10 cellular contexts compared by ENCODE assay signal in the genomic region with DNA sequence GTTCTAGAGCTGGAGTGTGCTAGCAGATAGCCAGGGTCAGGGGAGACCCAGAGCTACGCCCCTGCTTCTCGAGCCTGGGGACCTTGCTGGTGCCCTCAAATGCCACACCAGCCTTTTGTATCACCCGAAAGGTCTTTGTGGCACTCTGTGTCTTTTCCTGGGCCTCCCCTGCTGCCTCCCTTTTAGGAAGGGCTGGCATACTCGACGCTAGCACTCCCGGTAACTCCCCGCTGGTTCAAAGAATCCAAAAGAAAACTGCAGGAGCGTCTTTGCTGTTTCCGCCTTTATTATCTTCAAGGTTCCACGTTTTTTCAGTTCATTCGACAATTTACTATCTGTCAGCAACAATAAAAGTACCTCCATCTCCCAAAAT. TPM values are rescaled to one million over a fixed set of nuclear protein-coding genes. Genes with fewer than 3 reads are reported as not detected.
DNase-seq lines count a peak whose midpoint lies in the region; ATAC-seq and TF ChIP-seq lines count a peak whose summit lies in the region.
"Had no signal": no experiment of that assay in that cellular context is flagged by ENCODE, and none has a peak within 500 bp of the region (broad histone marks: within the 10 kb centered on the region; RNA-seq: fewer than 3 reads in every experiment).

No MANE protein-coding gene starts in this region.

- in situ Hi-C loops in brain microvascular endothelial cell (cut with HindIII; ENCODE audit: low pct_ligation_motif_present, low sequenced_read_pairs), result no loop called here

- no peak for DNase-seq in GM23338 (ENCODE audit: low spot score)
- no peak for DNase-seq in brain microvascular endothelial cell
- DNase-seq in left colon, result no peak
- no peak for DNase-seq in NCI-H1048 (lab: John Stamatoyannopoulos, UW)
- DNase-seq in inferior parietal cortex (ENCODE audit: extremely low spot score), result no peak
- DNase-seq in cortex of kidney (lab: John Stamatoyannopoulos, UW), result no peak
- DNase-seq: activated naive CD8-positive, alpha-beta T cell treated with anti-CD3 and anti-CD28 coated beads for 36 hours; T-cell had no signal

- H3K27ac ChIP-seq in GM23338 (ENCODE audit: low read depth) (no peak overlapping the region), brain microvascular endothelial cell (peak overlapping the region; percentile 87), skeletal muscle tissue (ENCODE audit: low read depth, low read length) (peak overlapping the region; percentile 95)

- H3K27me3 ChIP-seq in GM23338 (ENCODE audit: insufficient read depth) (no peaks in the 10 kb centered on the region), brain microvascular endothelial cell (replicated peaks) (no peaks in the 10 kb centered on the region), skeletal muscle tissue (ENCODE audit: control insufficient read depth in 3 of 3, insufficient read depth in 3 of 3, low read length in 3 of 3) (no peaks in the 10 kb centered on the region)

- H3K27ac Mint-ChIP-seq in GM23338, result peak overlapping the region; percentile 79
- H3K27ac Mint-ChIP-seq: activated naive CD8-positive, alpha-beta T cell treated with anti-CD3 and anti-CD28 coated beads for 36 hours; T-cell had no signal

- no peaks in the 10 kb centered on the region for H3K9me3 Mint-ChIP-seq in GM23338
- H3K9me3 Mint-ChIP-seq: activated naive CD8-positive, alpha-beta T cell treated with anti-CD3 and anti-CD28 coated beads for 36 hours; T-cell had no signal

- H3K27me3 Mint-ChIP-seq in GM23338 (ENCODE audit: insufficient read depth, low read depth, poor library complexity), result peaks cover 13% of the 10 kb centered on the region

- no peak overlapping the region for H3K4me3 ChIP-seq in GM23338
- H3K4me3 ChIP-seq in brain microvascular endothelial cell (ENCODE audit: low read depth, low read length), result peak overlapping the region; percentile 27
- H3K4me3 ChIP-seq in skeletal muscle tissue (ENCODE audit: low read length in 3 of 3), result peak overlapping the region; percentile 62 to 74 (median 66)

- H4K20me1 ChIP-seq in GM23338 (replicated peaks; ENCODE audit: insufficient read depth), result peaks cover 98% of the 10 kb centered on the region

- ATAC-seq in GM23338 (no peak), left colon (peak; percentile 13), HG03521 (IDR thresholded peaks at IDR 0.05; ENCODE audit: unreplicated experiment) (no peak)
- ATAC-seq: T-cell had no signal

- H3K36me3 Mint-ChIP-seq in GM23338 (ENCODE audit: low read depth), result peaks cover 71% of the 10 kb centered on the region
- H3K36me3 Mint-ChIP-seq: activated naive CD8-positive, alpha-beta T cell treated with anti-CD3 and anti-CD28 coated beads for 36 hours; T-cell had no signal

- H2AFZ ChIP-seq in GM23338, result no peak overlapping the region

- 0 out of 2 replicates have a peak, but pooled peaks cover 8% of the 10 kb centered on the region for H3F3A ChIP-seq in GM23338 (replicated peaks; ENCODE audit: low read depth)

- H3K4me2 ChIP-seq in GM23338, result 0 out of 2 replicates have a peak overlapping the region, but pooled peaks have one; percentile 2

- H3K4me1 Mint-ChIP-seq in GM23338, result peaks cover 91% of the 10 kb centered on the region
- H3K4me1 Mint-ChIP-seq: activated naive CD8-positive, alpha-beta T cell treated with anti-CD3 and anti-CD28 coated beads for 36 hours; T-cell had no signal

- peaks cover 100% of the 10 kb centered on the region for H3K79me2 ChIP-seq in GM23338 (replicated peaks; ENCODE audit: insufficient read depth)

- H3K4me3 Mint-ChIP-seq in GM23338, result no peak overlapping the region; the same call in 2 of the 3 replicates
- H3K4me3 Mint-ChIP-seq: activated naive CD8-positive, alpha-beta T cell treated with anti-CD3 and anti-CD28 coated beads for 36 hours; T-cell had no signal

- intact Hi-C loops in left colon (cut with DNase I, micrococcal nuclease), result no loop called here

- H3K36me3 ChIP-seq in GM23338 (ENCODE audit: insufficient read depth) (peaks cover 21% of the 10 kb centered on the region), brain microvascular endothelial cell (replicated peaks) (peaks cover 2% of the 10 kb centered on the region), skeletal muscle tissue (ENCODE audit: control insufficient read depth in 3 of 3, insufficient read depth in 3 of 3, low read length in 3 of 3) (peaks cover 0 to 6% (median 5%) of the 10 kb centered on the region in 3 donors)

- H3K4me1 ChIP-seq in GM23338 (ENCODE audit: insufficient read depth), result peaks cover 90% of the 10 kb centered on the region
- peaks cover 84 to 93% (median 88%) of the 10 kb centered on the region in 3 donors for H3K4me1 ChIP-seq in skeletal muscle tissue (ENCODE audit: control insufficient read depth in 3 of 3, insufficient read depth in 3 of 3, low read length in 3 of 3)

- TF ChIP-seq CTCF in GM23338 (conservative IDR thresholded peaks at IDR 0.05; ENCODE audit: low read depth in 2 of 2) (no peak), brain microvascular endothelial cell (IDR thresholded peaks at IDR 0.05; ENCODE audit: low read depth, low read length, missing control alignments) (no peak)

- H3K9ac ChIP-seq in skeletal muscle tissue (ENCODE audit: low read depth in 1 of 3, low read length in 3 of 3), result peak overlapping the region; percentile 25 to 87 (median 83)

- 0 out of 2 replicates have a peak, but pooled peaks cover 2% of the 10 kb centered on the region for H3K9me2 ChIP-seq in GM23338 (ENCODE audit: insufficient read depth)

- no peaks in the 10 kb centered on the region for H3K9me3 ChIP-seq in skeletal muscle tissue (ENCODE audit: control insufficient read depth in 3 of 3, low read length in 3 of 3)

TF ChIP-seq in GM23338, 12 proteins besides CTCF, POLR2A, EP300 and RAD21 (continues in another document):
- TF ChIP-seq JUNB (IDR thresholded peaks at IDR 0.05; ENCODE audit: unreplicated experiment) (no peak), EZH2phosphoT487 (IDR thresholded peaks at IDR 0.05; ENCODE audit: unreplicated experiment) (no peak), EZH2 (IDR thresholded peaks at IDR 0.05; ENCODE audit: low read depth, unreplicated experiment) (no peak), NANOG (IDR thresholded peaks at IDR 0.05; ENCODE audit: borderline replicate concordance) (no peak), ZNF331 (CRISPR knock-in tag; IDR thresholded peaks at IDR 0.05; ENCODE audit: low read depth) (no peak), STAT1 (IDR thresholded peaks at IDR 0.05; ENCODE audit: unreplicated experiment) (no peak)
- TF ChIP-seq, protein P1, sequence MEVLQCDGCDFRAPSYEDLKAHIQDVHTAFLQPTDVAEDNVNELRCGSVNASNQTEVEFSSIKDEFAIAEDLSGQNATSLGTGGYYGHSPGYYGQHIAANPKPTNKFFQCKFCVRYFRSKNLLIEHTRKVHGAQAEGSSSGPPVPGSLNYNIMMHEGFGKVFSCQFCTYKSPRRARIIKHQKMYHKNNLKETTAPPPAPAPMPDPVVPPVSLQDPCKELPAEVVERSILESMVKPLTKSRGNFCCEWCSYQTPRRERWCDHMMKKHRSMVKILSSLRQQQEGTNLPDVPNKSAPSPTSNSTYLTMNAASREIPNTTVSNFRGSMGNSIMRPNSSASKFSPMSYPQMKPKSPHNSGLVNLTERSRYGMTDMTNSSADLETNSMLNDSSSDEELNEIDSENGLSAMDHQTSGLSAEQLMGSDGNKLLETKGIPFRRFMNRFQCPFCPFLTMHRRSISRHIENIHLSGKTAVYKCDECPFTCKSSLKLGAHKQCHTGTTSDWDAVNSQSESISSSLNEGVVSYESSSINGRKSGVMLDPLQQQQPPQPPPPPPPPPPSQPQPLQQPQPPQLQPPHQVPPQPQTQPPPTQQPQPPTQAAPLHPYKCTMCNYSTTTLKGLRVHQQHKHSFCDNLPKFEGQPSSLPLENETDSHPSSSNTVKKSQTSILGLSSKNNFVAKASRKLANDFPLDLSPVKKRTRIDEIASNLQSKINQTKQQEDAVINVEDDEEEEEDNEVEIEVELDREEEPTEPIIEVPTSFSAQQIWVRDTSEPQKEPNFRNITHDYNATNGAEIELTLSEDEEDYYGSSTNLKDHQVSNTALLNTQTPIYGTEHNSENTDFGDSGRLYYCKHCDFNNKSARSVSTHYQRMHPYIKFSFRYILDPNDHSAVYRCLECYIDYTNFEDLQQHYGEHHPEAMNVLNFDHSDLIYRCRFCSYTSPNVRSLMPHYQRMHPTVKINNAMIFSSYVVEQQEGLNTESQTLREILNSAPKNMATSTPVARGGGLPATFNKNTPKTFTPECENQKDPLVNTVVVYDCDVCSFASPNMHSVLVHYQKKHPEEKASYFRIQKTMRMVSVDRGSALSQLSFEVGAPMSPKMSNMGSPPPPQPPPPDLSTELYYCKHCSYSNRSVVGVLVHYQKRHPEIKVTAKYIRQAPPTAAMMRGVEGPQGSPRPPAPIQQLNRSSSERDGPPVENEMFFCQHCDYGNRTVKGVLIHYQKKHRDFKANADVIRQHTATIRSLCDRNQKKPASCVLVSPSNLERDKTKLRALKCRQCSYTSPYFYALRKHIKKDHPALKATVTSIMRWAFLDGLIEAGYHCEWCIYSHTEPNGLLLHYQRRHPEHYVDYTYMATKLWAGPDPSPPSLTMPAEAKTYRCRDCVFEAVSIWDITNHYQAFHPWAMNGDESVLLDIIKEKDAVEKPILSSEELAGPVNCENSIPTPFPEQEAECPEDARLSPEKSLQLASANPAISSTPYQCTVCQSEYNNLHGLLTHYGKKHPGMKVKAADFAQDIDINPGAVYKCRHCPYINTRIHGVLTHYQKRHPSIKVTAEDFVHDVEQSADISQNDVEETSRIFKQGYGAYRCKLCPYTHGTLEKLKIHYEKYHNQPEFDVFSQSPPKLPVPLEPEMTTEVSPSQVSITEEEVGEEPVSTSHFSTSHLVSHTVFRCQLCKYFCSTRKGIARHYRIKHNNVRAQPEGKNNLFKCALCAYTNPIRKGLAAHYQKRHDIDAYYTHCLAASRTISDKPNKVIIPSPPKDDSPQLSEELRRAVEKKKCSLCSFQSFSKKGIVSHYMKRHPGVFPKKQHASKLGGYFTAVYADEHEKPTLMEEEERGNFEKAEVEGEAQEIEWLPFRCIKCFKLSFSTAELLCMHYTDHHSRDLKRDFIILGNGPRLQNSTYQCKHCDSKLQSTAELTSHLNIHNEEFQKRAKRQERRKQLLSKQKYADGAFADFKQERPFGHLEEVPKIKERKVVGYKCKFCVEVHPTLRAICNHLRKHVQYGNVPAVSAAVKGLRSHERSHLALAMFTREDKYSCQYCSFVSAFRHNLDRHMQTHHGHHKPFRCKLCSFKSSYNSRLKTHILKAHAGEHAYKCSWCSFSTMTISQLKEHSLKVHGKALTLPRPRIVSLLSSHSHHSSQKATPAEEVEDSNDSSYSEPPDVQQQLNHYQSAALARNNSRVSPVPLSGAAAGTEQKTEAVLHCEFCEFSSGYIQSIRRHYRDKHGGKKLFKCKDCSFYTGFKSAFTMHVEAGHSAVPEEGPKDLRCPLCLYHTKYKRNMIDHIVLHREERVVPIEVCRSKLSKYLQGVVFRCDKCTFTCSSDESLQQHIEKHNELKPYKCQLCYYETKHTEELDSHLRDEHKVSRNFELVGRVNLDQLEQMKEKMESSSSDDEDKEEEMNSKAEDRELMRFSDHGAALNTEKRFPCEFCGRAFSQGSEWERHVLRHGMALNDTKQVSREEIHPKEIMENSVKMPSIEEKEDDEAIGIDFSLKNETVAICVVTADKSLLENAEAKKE (CRISPR knock-in tag; IDR thresholded peaks at IDR 0.05), result no peak

RNA-seq across cellular contexts. Expression of gene CTBP2, which starts 36.3 kb away (rescaled TPM):
- 233 and 265 TPM in 2 replicates for total RNA-seq in GM23338 (2014; rRNA removed; shearing (Covaris generic))
- 133 and 138 TPM in 2 replicates for polyA plus RNA-seq in GM23338 (2016; fragmentation: Nextera tagmentation; extraction: Ambion mirVana)
- 100 to 1,000 TPM; 107 to 142 TPM for total RNA-seq in left colon
- 32.9 TPM for total RNA-seq in skeletal muscle tissue
